ENCODE assay signal across 8 cellular contexts in genomic region chr17:82272495-82273326, GRCh38. TPM values are rescaled to one million over a fixed set of nuclear protein-coding genes. Genes with fewer than 3 reads are reported as not detected.
DNase-seq lines count a peak whose midpoint lies in the region; ATAC-seq and TF ChIP-seq lines count a peak whose summit lies in the region.

No MANE protein-coding gene starts in this region.

- H3K9me3 Mint-ChIP-seq in H9 = no peaks in the 10 kb centered on the region

- peak overlapping the region; percentile 7 to 95 (median 89) for H3K27ac Mint-ChIP-seq in H9

- peak overlapping the region; percentile 80 for H3K14ac ChIP-seq in H9 (ENCODE audit: insufficient read depth, low read length)

- TF ChIP-seq CTCF in C4-2B (conservative IDR thresholded peaks at IDR 0.05) (no peak), H9 (conservative IDR thresholded peaks at IDR 0.05) (no peak), astrocyte of the spinal cord (IDR thresholded peaks at IDR 0.05; ENCODE audit: low read depth, low read length) (no peak)

- no peak overlapping the region for H4K5ac ChIP-seq in H9 (ENCODE audit: insufficient read length, low read depth, low read length)

- no peaks in the 10 kb centered on the region for H3K4me1 ChIP-seq in H9 (ENCODE audit: insufficient read depth, low read length)
- peaks cover 22% of the 10 kb centered on the region for H3K4me1 ChIP-seq in iPS-20b (ENCODE audit: insufficient read depth, low read length)

- H3T11ph ChIP-seq in H9 (ENCODE audit: low read length) = no peak overlapping the region

- no peak overlapping the region for H4K8ac ChIP-seq in H9 (replicated peaks; ENCODE audit: insufficient read length, low read depth, low read length)

- H3K4me2 ChIP-seq in H9 (ENCODE audit: insufficient read depth, insufficient read length, low read length) = peak overlapping the region; percentile 72

- H3K4ac ChIP-seq in H9 (ENCODE audit: low read depth, low read length) = no peak overlapping the region; the same call in 1 of the 2 replicates

- H3K4me3 Mint-ChIP-seq in H9 = peak overlapping the region; percentile 84 to 87

- no peak overlapping the region for H2AK5ac ChIP-seq in H9 (ENCODE audit: insufficient read length, low read length)

- peak overlapping the region; percentile 87 for H3K9ac ChIP-seq in H9 (ENCODE audit: extremely low read depth, insufficient read length, low read length)
- H3K9ac ChIP-seq in iPS-20b (ENCODE audit: low read depth, low read length) = peak overlapping the region; percentile 85

- peaks cover 42% of the 10 kb centered on the region for H3K36me3 ChIP-seq in iPS-20b (ENCODE audit: insufficient read depth, low read depth, low read length)

- no peak overlapping the region for H4K91ac ChIP-seq in H9 (ENCODE audit: insufficient read length, low read depth, low read length)

- H3K56ac ChIP-seq in H9 (ENCODE audit: insufficient read length, low read depth, low read length) = no peak overlapping the region

- H3K23me2 ChIP-seq in H9 (ENCODE audit: insufficient read length, low read depth, low read length, poor library complexity, severe bottlenecking) = no peaks in the 10 kb centered on the region

- H3K4me3 ChIP-seq in astrocyte of the spinal cord (ENCODE audit: low read depth, low read length) (peak overlapping the region; percentile 83), iPS-20b (ENCODE audit: low read length) (peak overlapping the region; percentile 70)

- peaks cover 47% of the 10 kb centered on the region for H3K79me2 ChIP-seq in H9 (ENCODE audit: insufficient read depth, low read length)

- DNase-seq in H9 (peak; percentile 60), astrocyte of the spinal cord (ENCODE audit: low read depth, low spot score) (no peak), occipital lobe (lab: John Stamatoyannopoulos, UW) (no peak), SK-N-DZ (ENCODE audit: low spot score) (no peak)
- DNase-seq in stimulated activated CD4-positive, alpha-beta T cell treated with anti-CD3 and anti-CD28 coated beads, Interleukin-1b, Interleukin-23, amount 100 ng/mL, for 4 hours (ENCODE audit: low read depth in 2 of 2) = peak; percentile 18 to 30

- H3K27me3 ChIP-seq in H9 (ENCODE audit: insufficient read depth, low read length) (no peaks in the 10 kb centered on the region), iPS-20b (ENCODE audit: insufficient read depth, low read length) (peaks cover 9% of the 10 kb centered on the region; the same call in 1 of the 2 replicates)

- H3K4me1 Mint-ChIP-seq in H9 = peaks cover 37 to 57% of the 10 kb centered on the region in 2 experiments

- in situ Hi-C loops in astrocyte of the spinal cord (cut with HindIII; ENCODE audit: low sequenced_read_pairs) = no loop called here

- no peak overlapping the region for H2BK20ac ChIP-seq in H9 (ENCODE audit: low read depth, low read length, poor library complexity, severe bottlenecking)

- H2BK15ac ChIP-seq in H9 (ENCODE audit: low read depth, low read length) = no peak overlapping the region

- H3K27me3 Mint-ChIP-seq in H9 (ENCODE audit: low read depth) = peaks cover 19% of the 10 kb centered on the region

- no peak overlapping the region for H2BK5ac ChIP-seq in H9 (ENCODE audit: insufficient read length, low read length)

- ATAC-seq in SK-N-SH treated with all-trans-retinoic acid at 6 μM for 48 hours = peak; percentile 4

- no peak overlapping the region for H2BK12ac ChIP-seq in H9 (ENCODE audit: insufficient read length, low read depth, low read length)

- H2BK120ac ChIP-seq in H9 (ENCODE audit: low read depth, low read length, poor library complexity, severe bottlenecking) = no peak overlapping the region

- no CpG with 5 or more reads among the region's 57 CpGs for WGBS in H9 (ENCODE audit: extremely low coverage, insufficient read length, low lambda C conversion rate)

- peak overlapping the region; percentile 93 for H3K18ac ChIP-seq in H9 (ENCODE audit: insufficient read length, low read depth, low read length)

- peaks cover 30 to 47% (median 42%) of the 10 kb centered on the region in 3 experiments; a peak in 6 of 7 replicates for H3K36me3 Mint-ChIP-seq in H9 (ENCODE audit: insufficient read depth in 1 of 3, low read depth in 3 of 3)

- no peaks in the 10 kb centered on the region for H4K20me1 ChIP-seq in H9 (ENCODE audit: control insufficient read depth, insufficient read depth, insufficient read length)

- H3K79me1 ChIP-seq in H9 (ENCODE audit: insufficient read depth, low read depth, low read length, poor library complexity, severe bottlenecking) = peaks cover 4% of the 10 kb centered on the region

- H3K27ac ChIP-seq in C4-2B (peak overlapping the region; percentile 94), H9 (ENCODE audit: insufficient read length, low read depth, low read length) (no peak overlapping the region), iPS-20b (ENCODE audit: low read length) (no peak overlapping the region)

- H3K9me3 ChIP-seq in H9 (ENCODE audit: control insufficient read depth, low read depth, low read length) (no peaks in the 10 kb centered on the region), iPS-20b (ENCODE audit: insufficient read depth, low read depth, low read length) (no peaks in the 10 kb centered on the region)

- no peak overlapping the region for H2AFZ ChIP-seq in H9 (ENCODE audit: low read length)

- no peak overlapping the region for H3K23ac ChIP-seq in H9 (ENCODE audit: insufficient read length, low read depth, low read length)

TF ChIP-seq in SK-N-SH treated with all-trans-retinoic acid at 6 μM for 48 hours, 23 proteins besides CTCF, POLR2A, EP300 and RAD21 (continues in another document):
- TF ChIP-seq ZNF8 (CRISPR knock-in tag; IDR thresholded peaks at IDR 0.05) = no peak
- no peak for TF ChIP-seq TOX (CRISPR knock-in tag; IDR thresholded peaks at IDR 0.05; ENCODE audit: borderline replicate concordance)
- 0 out of 2 replicates have a peak, but pooled peaks have one; percentile 30 for TF ChIP-seq PATZ1 (CRISPR knock-in tag; IDR thresholded peaks at IDR 0.05; ENCODE audit: borderline replicate concordance)
- no peak for TF ChIP-seq ZC3H10 (CRISPR knock-in tag; IDR thresholded peaks at IDR 0.05)
- no peak for TF ChIP-seq CSDC2 (CRISPR knock-in tag; IDR thresholded peaks at IDR 0.05)
- TF ChIP-seq CSRNP3 (CRISPR knock-in tag; IDR thresholded peaks at IDR 0.05) = peak; percentile 80
- peak; percentile 63; the same call in 1 of the 2 replicates for TF ChIP-seq POU6F1 (CRISPR knock-in tag; IDR thresholded peaks at IDR 0.05; ENCODE audit: borderline replicate concordance, low read depth)
- no peak for TF ChIP-seq RARB (CRISPR knock-in tag; IDR thresholded peaks at IDR 0.05)
- TF ChIP-seq ESRRG (CRISPR knock-in tag; IDR thresholded peaks at IDR 0.05) = 0 out of 2 replicates have a peak, but pooled peaks have one; percentile 17

RNA-seq across cellular contexts. Expression of gene CSNK1D, which starts 0.8 kb away (rescaled TPM):
- 137 and 144 TPM in 2 replicates for total RNA-seq in H9 (2021)
- 23.9 TPM for total RNA-seq in occipital lobe
- polyA plus RNA-seq in SK-N-DZ (2014; cell fraction: cytosol; rRNA removed) = 25.1 and 31.2 TPM in 2 replicates
- 49.5 and 120 TPM in 2 replicates for polyA plus RNA-seq in SK-N-DZ (2014; cell fraction: nucleus; rRNA removed)

RNA-seq across cellular contexts. Expression of gene SLC16A3, which starts 43.9 kb away (rescaled TPM):
- total RNA-seq in H9 (2021) (26.0 and 28.4 TPM in 2 replicates), occipital lobe (4.2 TPM)
- polyA plus RNA-seq in SK-N-DZ (2014; cell fraction: cytosol; rRNA removed) = 70.5 and 78.7 TPM in 2 replicates
- polyA plus RNA-seq in SK-N-DZ (2014; cell fraction: nucleus; rRNA removed) = 43.3 and 51.0 TPM in 2 replicates

RNA-seq across cellular contexts. Expression of gene CD7, which starts 44.7 kb away (rescaled TPM):
- total RNA-seq in H9 (2021) (0.22 and 0.35 TPM in 2 replicates), occipital lobe (not detected)
- polyA plus RNA-seq in SK-N-DZ (2014; cell fraction: cytosol; rRNA removed) = 3.3 and 3.8 TPM in 2 replicates
- 0.87 and 1.7 TPM in 2 replicates for polyA plus RNA-seq in SK-N-DZ (2014; cell fraction: nucleus; rRNA removed)

Comparison
In these comparisons a context has a peak if more than half of its experiments do, and no peak if none do; other contexts are left out.
1. DNase-seq: peak in H9 (single experiment) and stimulated activated CD4-positive, alpha-beta T cell treated with anti-CD3 and anti-CD28 coated beads, Interleukin-1b, Interleukin-23, amount 100 ng/mL, for 4 hours (2 of 2); none in astrocyte of the spinal cord (single experiment), occipital lobe (single experiment) and SK-N-DZ (single experiment).